9 cellular contexts compared by ENCODE assay signal in the genomic region with DNA sequence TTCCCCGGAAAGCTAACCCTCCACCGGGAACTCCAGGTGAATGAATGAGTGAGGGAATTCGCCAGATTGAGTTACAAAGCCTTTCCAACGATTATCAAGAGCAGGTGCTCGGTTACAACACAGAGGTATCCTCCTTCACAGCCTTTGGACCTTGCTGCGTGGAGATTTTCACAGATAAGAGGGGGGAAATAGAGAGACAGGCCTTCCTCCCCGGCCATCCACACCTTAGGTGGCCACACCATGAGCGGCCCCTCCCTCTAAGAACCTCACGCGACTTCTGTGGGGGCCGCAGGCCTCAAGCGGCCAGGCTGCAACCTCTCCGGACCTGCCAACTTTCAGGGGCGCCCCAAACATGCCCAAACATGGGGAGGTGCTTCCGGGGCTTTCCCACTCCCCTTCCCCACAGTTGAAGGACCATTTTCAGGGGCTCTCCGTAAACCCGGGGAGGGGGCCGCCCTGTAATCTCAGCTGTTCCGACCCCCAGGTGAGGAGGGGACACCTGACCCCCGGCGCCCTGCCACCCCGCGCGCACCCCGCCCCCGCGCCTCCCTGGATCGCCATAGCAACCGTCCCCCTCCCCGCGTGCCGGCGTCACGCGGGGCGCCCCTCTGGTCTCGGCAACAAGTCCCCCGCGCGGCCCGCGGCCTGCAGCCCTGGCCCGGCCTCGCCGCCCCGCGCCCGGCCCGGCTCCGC. TPM values are rescaled to one million over a fixed set of nuclear protein-coding genes. Genes with fewer than 3 reads are reported as not detected.
DNase-seq lines count a peak whose midpoint lies in the region; FAIRE-seq and TF ChIP-seq lines count a peak whose summit lies in the region.
"Had no signal": no experiment of that assay in that cellular context is flagged by ENCODE, and none has a peak within 500 bp of the region (broad histone marks: within the 10 kb centered on the region; RNA-seq: fewer than 3 reads in every experiment).

No MANE protein-coding gene starts in this region.

- DNase-seq in NCI-H2196 (lab: John Stamatoyannopoulos, UW; ENCODE audit: unreplicated experiment) (peak; percentile 16), NCI-H2196 treated with DMSO at 0.1 percent for 48 hours (lab: John Stamatoyannopoulos, UW; ENCODE audit: unreplicated experiment) (no peak), NCI-H526 (lab: John Stamatoyannopoulos, UW) (peak; percentile 5 to 40), kidney (no peak), putamen (ENCODE audit: low spot score) (no peak)
- peak; percentile 18 for DNase-seq in stimulated activated CD4-positive, alpha-beta T cell treated with anti-CD3 and anti-CD28 coated beads, Interleukin-4, amount 100 ng/mL, for 24 hours

- H3K27ac ChIP-seq in HEK293 (ENCODE audit: extremely low read depth, low read depth, low read length) = peak overlapping the region; percentile 84
- H3K27ac ChIP-seq in angular gyrus (ENCODE audit: low read depth, low read length) = peak overlapping the region; percentile 53
- peak overlapping the region in 1 of 2 donors; percentile 73 for H3K27ac ChIP-seq in kidney (ENCODE audit: low read depth in 2 of 2, low read length in 2 of 2)

- POLR2A ChIA-PET in HEK293 (lab: Yijun Ruan, JAX) = no interaction called here

- H3K4me1 ChIP-seq in HEK293 (ENCODE audit: control insufficient read depth, insufficient read depth, low read length) = peaks cover 11% of the 10 kb centered on the region
- peaks cover 13 to 17% of the 10 kb centered on the region in 2 donors for H3K4me1 ChIP-seq in kidney (ENCODE audit: control insufficient read depth in 1 of 2, insufficient read depth in 1 of 2, low read depth in 1 of 2, low read length in 2 of 2)

- no peak for TF ChIP-seq CTCF in HEK293 (tag by site-specific recombination; IDR thresholded peaks at IDR 0.05)
- TF ChIP-seq CTCF in kidney (IDR thresholded peaks at IDR 0.05; ENCODE audit: borderline replicate concordance, extremely low read depth, insufficient read depth) = no peak

- peak overlapping the region; percentile 4 to 70 for H3K9ac ChIP-seq in kidney (ENCODE audit: low read length in 2 of 2)

- no peak for FAIRE-seq in kidney (lab: Jason Lieb, UNC)
- FAIRE-seq: G401.6 had no signal

- H3K36me3 ChIP-seq in HEK293 (ENCODE audit: control insufficient read depth in 2 of 2, insufficient read depth in 1 of 2, low read length in 2 of 2) (no peaks in the 10 kb centered on the region), kidney (ENCODE audit: control insufficient read depth in 1 of 2, insufficient read depth in 2 of 2, low read length in 2 of 2) (no peaks in the 10 kb centered on the region)

- H3K4me3 ChIP-seq in HEK293 (ENCODE audit: low read depth, low read length) (peak overlapping the region; percentile 44), kidney (ENCODE audit: low read length in 2 of 2) (peak overlapping the region; percentile 76 to 78)

- no peaks in the 10 kb centered on the region for H3K9me3 ChIP-seq in HEK293 (ENCODE audit: control insufficient read depth, insufficient read depth, low read depth, low read length)
- H3K9me3 ChIP-seq in kidney (ENCODE audit: control insufficient read depth in 1 of 2, low read length in 2 of 2) = no peaks in the 10 kb centered on the region

- intact Hi-C loops in kidney (cut with DNase I) = no loop called here

- CTCF ChIA-PET in HEK293 (lab: Yijun Ruan, JAX) = no interaction called here

TF ChIP-seq in HEK293, 187 proteins besides CTCF, POLR2A, EP300 and RAD21 (continues in another document):
- no peak for TF ChIP-seq ZNF266 (tag by site-specific recombination; IDR thresholded peaks at IDR 0.05; ENCODE audit: low read depth)
- TF ChIP-seq GLIS1 (tag by site-specific recombination; IDR thresholded peaks at IDR 0.05) = peak; percentile 35
- peak; percentile 31; the same call in 1 of the 2 replicates for TF ChIP-seq ZNF341 (tag by site-specific recombination; IDR thresholded peaks at IDR 0.05; ENCODE audit: low read depth)
- TF ChIP-seq, protein P1, sequence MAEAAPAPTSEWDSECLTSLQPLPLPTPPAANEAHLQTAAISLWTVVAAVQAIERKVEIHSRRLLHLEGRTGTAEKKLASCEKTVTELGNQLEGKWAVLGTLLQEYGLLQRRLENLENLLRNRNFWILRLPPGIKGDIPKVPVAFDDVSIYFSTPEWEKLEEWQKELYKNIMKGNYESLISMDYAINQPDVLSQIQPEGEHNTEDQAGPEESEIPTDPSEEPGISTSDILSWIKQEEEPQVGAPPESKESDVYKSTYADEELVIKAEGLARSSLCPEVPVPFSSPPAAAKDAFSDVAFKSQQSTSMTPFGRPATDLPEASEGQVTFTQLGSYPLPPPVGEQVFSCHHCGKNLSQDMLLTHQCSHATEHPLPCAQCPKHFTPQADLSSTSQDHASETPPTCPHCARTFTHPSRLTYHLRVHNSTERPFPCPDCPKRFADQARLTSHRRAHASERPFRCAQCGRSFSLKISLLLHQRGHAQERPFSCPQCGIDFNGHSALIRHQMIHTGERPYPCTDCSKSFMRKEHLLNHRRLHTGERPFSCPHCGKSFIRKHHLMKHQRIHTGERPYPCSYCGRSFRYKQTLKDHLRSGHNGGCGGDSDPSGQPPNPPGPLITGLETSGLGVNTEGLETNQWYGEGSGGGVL (tag by site-specific recombination; IDR thresholded peaks at IDR 0.05) = peak; percentile 22; the same call in 1 of the 2 replicates
- no peak for TF ChIP-seq ZNF571 (tag by site-specific recombination; IDR thresholded peaks at IDR 0.05)
- TF ChIP-seq, protein P2, sequence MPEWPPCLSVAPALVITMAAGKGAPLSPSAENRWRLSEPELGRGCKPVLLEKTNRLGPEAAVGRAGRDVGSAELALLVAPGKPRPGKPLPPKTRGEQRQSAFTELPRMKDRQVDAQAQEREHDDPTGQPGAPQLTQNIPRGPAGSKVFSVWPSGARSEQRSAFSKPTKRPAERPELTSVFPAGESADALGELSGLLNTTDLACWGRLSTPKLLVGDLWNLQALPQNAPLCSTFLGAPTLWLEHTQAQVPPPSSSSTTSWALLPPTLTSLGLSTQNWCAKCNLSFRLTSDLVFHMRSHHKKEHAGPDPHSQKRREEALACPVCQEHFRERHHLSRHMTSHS (tag by site-specific recombination; IDR thresholded peaks at IDR 0.05) = no peak
- no peak for TF ChIP-seq EGR2 (tag by site-specific recombination; IDR thresholded peaks at IDR 0.05; ENCODE audit: low read depth)
- no peak for TF ChIP-seq KLF1 (tag by site-specific recombination; IDR thresholded peaks at IDR 0.05)
- no peak for TF ChIP-seq YY1 (tag by site-specific recombination; IDR thresholded peaks at IDR 0.05)
- no peak for TF ChIP-seq ZNF585B (tag by site-specific recombination; IDR thresholded peaks at IDR 0.05)
- peak; percentile 52 for TF ChIP-seq ZNF24 (tag by site-specific recombination; IDR thresholded peaks at IDR 0.05)
- TF ChIP-seq ZNF366 (tag by site-specific recombination; conservative IDR thresholded peaks at IDR 0.05) = 0 out of 2 replicates have a peak, but pooled peaks have one; percentile 21
- peak; percentile 67 for TF ChIP-seq GLIS2 (tag by site-specific recombination; IDR thresholded peaks at IDR 0.05)
- no peak for TF ChIP-seq ZNF211 (tag by site-specific recombination; IDR thresholded peaks at IDR 0.05; ENCODE audit: low read depth)
- no peak for TF ChIP-seq ZNF404 (tag by site-specific recombination; IDR thresholded peaks at IDR 0.05)
- TF ChIP-seq, protein P3, sequence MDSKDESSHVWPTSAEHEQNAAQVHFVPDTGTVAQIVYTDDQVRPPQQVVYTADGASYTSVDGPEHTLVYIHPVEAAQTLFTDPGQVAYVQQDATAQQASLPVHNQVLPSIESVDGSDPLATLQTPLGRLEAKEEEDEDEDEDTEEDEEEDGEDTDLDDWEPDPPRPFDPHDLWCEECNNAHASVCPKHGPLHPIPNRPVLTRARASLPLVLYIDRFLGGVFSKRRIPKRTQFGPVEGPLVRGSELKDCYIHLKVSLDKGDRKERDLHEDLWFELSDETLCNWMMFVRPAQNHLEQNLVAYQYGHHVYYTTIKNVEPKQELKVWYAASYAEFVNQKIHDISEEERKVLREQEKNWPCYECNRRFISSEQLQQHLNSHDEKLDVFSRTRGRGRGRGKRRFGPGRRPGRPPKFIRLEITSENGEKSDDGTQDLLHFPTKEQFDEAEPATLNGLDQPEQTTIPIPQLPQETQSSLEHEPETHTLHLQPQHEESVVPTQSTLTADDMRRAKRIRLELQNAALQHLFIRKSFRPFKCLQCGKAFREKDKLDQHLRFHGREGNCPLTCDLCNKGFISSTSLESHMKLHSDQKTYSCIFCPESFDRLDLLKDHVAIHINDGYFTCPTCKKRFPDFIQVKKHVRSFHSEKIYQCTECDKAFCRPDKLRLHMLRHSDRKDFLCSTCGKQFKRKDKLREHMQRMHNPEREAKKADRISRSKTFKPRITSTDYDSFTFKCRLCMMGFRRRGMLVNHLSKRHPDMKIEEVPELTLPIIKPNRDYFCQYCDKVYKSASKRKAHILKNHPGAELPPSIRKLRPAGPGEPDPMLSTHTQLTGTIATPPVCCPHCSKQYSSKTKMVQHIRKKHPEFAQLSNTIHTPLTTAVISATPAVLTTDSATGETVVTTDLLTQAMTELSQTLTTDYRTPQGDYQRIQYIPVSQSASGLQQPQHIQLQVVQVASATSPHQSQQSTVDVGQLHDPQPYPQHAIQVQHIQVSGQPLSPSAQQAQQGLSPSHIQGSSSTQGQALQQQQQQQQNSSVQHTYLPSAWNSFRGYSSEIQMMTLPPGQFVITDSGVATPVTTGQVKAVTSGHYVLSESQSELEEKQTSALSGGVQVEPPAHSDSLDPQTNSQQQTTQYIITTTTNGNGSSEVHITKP (tag by site-specific recombination; IDR thresholded peaks at IDR 0.05) = peak; percentile 79
- TF ChIP-seq, protein P4, sequence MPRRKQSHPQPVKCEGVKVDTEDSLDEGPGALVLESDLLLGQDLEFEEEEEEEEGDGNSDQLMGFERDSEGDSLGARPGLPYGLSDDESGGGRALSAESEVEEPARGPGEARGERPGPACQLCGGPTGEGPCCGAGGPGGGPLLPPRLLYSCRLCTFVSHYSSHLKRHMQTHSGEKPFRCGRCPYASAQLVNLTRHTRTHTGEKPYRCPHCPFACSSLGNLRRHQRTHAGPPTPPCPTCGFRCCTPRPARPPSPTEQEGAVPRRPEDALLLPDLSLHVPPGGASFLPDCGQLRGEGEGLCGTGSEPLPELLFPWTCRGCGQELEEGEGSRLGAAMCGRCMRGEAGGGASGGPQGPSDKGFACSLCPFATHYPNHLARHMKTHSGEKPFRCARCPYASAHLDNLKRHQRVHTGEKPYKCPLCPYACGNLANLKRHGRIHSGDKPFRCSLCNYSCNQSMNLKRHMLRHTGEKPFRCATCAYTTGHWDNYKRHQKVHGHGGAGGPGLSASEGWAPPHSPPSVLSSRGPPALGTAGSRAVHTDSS (tag by site-specific recombination; IDR thresholded peaks at IDR 0.05) = 0 out of 2 replicates have a peak, but pooled peaks have one; percentile 9

RNA-seq across cellular contexts. Expression of a gene that starts 0.6 kb away (rescaled TPM):
- 19.6 TPM for total RNA-seq in kidney
- polyA plus RNA-seq in kidney (ENCODE audit: insufficient read depth, low read depth, low replicate concordance) = 16.3 TPM

Comparison
In these comparisons a context has a peak if more than half of its experiments do, and no peak if none do; other contexts are left out.
1. DNase-seq: peak in NCI-H2196 (single experiment), NCI-H526 (2 of 2) and stimulated activated CD4-positive, alpha-beta T cell treated with anti-CD3 and anti-CD28 coated beads, Interleukin-4, amount 100 ng/mL, for 24 hours (single experiment); none in NCI-H2196 treated with DMSO at 0.1 percent for 48 hours (single experiment), kidney (single experiment) and putamen (single experiment).